Comparison of ENCODE assay signal across 13 cellular contexts in genomic region chr2:160308915-160309314, GRCh38.
A peak's percentile ranks its signal among the peaks of the same experiment; 100 is the strongest.
DNase-seq lines count a peak whose midpoint lies in the region; TF ChIP-seq lines count a peak whose summit lies in the region.
"Had no signal": no experiment of that assay in that cellular context is flagged by ENCODE, and none has a peak within 500 bp of the region (broad histone marks: within the 10 kb centered on the region; RNA-seq: fewer than 3 reads in every experiment).

No MANE protein-coding gene starts in this region.

- H3K4me1 ChIP-seq in NT2/D1 (ENCODE audit: insufficient read depth, insufficient read length) (no peaks in the 10 kb centered on the region), endodermal cell (ENCODE audit: control insufficient read depth, insufficient read depth, low read length) (peaks cover 9% of the 10 kb centered on the region), prostate gland (replicated peaks) (no peaks in the 10 kb centered on the region)

- H3K9me3 ChIP-seq in NT2/D1 (ENCODE audit: insufficient read depth, low read length) (no peaks in the 10 kb centered on the region), endodermal cell (ENCODE audit: control insufficient read depth, low read length) (no peaks in the 10 kb centered on the region), prostate gland (no peaks in the 10 kb centered on the region)
- H3K9me3 ChIP-seq: spleen had no signal

- peaks cover 33% of the 10 kb centered on the region for H3K36me3 Mint-ChIP-seq in endodermal cell (ENCODE audit: low read depth)

- DNase-seq in EL = peak; percentile 93
- DNase-seq in NT2/D1 (ENCODE audit: low read depth, low spot score) = peak; percentile 30
- DNase-seq in endodermal cell = no peak
- DNase-seq in non-pigmented ciliary epithelial cell (ENCODE audit: low read depth) = peak; percentile 76
- no peak for DNase-seq in NCI-H345 treated with DMSO at 0.1 percent for 48 hours (lab: John Stamatoyannopoulos, UW; ENCODE audit: unreplicated experiment)
- no peak for DNase-seq in NCI-H345 (lab: John Stamatoyannopoulos, UW)
- DNase-seq in prostate gland (ENCODE audit: low spot score) = no peak
- no peak for DNase-seq in NAMALWA (ENCODE audit: low spot score)
- DNase-seq: activated T-cell treated with anti-CD3 and anti-CD28 coated beads for 4 hours, cerebellar nuclear complex, NCI-H1417, spleen had no signal

- peak overlapping the region; percentile 32 for H3K27ac Mint-ChIP-seq in endodermal cell

- H3K27me3 Mint-ChIP-seq in endodermal cell (ENCODE audit: insufficient read depth) = no peaks in the 10 kb centered on the region

- intact Hi-C loops in prostate gland (cut with DNase I) = no loop called here

- no peaks in the 10 kb centered on the region for H3K9me3 Mint-ChIP-seq in endodermal cell

- no peak for TF ChIP-seq POLR2A in prostate gland (IDR thresholded peaks at IDR 0.05)

- H3K27me3 ChIP-seq in NT2/D1 (ENCODE audit: insufficient read depth, insufficient read length) = no peaks in the 10 kb centered on the region
- no peaks in the 10 kb centered on the region for H3K27me3 ChIP-seq in endodermal cell (ENCODE audit: control insufficient read depth, insufficient read depth, low read length, poor library complexity, severe bottlenecking)
- H3K27me3 ChIP-seq in prostate gland (replicated peaks; ENCODE audit: insufficient read depth) = no peaks in the 10 kb centered on the region
- H3K27me3 ChIP-seq: spleen had no signal

- TF ChIP-seq CTCF in endodermal cell (conservative IDR thresholded peaks at IDR 0.05) (no peak), prostate gland (IDR thresholded peaks at IDR 0.05) (no peak)

- H3K9ac ChIP-seq in NT2/D1 (ENCODE audit: insufficient read length, low read depth) = no peak overlapping the region
- H3K9ac ChIP-seq in endodermal cell (ENCODE audit: extremely low read depth, low read length, poor library complexity, severe bottlenecking) = no peak overlapping the region

- H3K27ac ChIP-seq in endodermal cell (ENCODE audit: low read depth, low read length) (no peak overlapping the region), prostate gland (no peak overlapping the region)
- H3K27ac ChIP-seq: VCaP had no signal

- H3K4me3 ChIP-seq in NT2/D1 (ENCODE audit: insufficient read length, low read depth) (no peak overlapping the region), endodermal cell (ENCODE audit: low read length) (no peak overlapping the region), prostate gland (no peak overlapping the region)
- H3K4me3 ChIP-seq: spleen had no signal

- no peak overlapping the region for H3K4me3 Mint-ChIP-seq in endodermal cell

- H3K36me3 ChIP-seq in NT2/D1 (ENCODE audit: insufficient read depth, insufficient read length, low read length) (peaks cover 30% of the 10 kb centered on the region), endodermal cell (ENCODE audit: control insufficient read depth, insufficient read depth, low read length) (peaks cover 57% of the 10 kb centered on the region), prostate gland (no peaks in the 10 kb centered on the region)

- 48 to 89% methylated on average over 2 to 5 of the region's 5 CpGs for WGBS in endodermal cell (ENCODE audit: insufficient coverage in 1 of 2, insufficient read length in 1 of 2), 2 experiments
- WGBS in prostate gland = 65% methylated on average over 5 of the region's 5 CpGs

- peaks cover 22% of the 10 kb centered on the region for H3K4me1 Mint-ChIP-seq in endodermal cell

Comparison
In these comparisons a context has a peak if more than half of its experiments do, and no peak if none do; other contexts are left out.
1. DNase-seq: peak in EL (single experiment), NT2/D1 (single experiment) and non-pigmented ciliary epithelial cell (single experiment); none in endodermal cell (single experiment), NCI-H345 treated with DMSO at 0.1 percent for 48 hours (single experiment), NCI-H345 (single experiment), prostate gland (single experiment) and NAMALWA (single experiment).